Comparison of ENCODE assay signal across 23 cellular contexts in genomic region chr5:171434874-171435273, GRCh38. TPM values are rescaled to one million over a fixed set of nuclear protein-coding genes. Genes with fewer than 3 reads are reported as not detected.
DNase-seq lines count a peak whose midpoint lies in the region; ATAC-seq, FAIRE-seq and TF ChIP-seq lines count a peak whose summit lies in the region.
"Had no signal": no experiment of that assay in that cellular context is flagged by ENCODE, and none has a peak within 500 bp of the region (broad histone marks: within the 10 kb centered on the region; RNA-seq: fewer than 3 reads in every experiment).

No MANE protein-coding gene starts in this region.

- H3K4me3 ChIP-seq in H1 (ENCODE audit: extremely low read depth in 1 of 4, insufficient read depth in 2 of 4, low read depth in 3 of 4, low read length in 4 of 4) (no peak overlapping the region), neural progenitor cell (no peak overlapping the region), aorta (ENCODE audit: low read length in 2 of 2) (no peak overlapping the region), mesendoderm (ENCODE audit: low read length) (no peak overlapping the region)
- H3K4me3 ChIP-seq: A549; BLaER1 treated with 17β-estradiol and CSF1 and Interleukin-3, amounts not matched to agents 10 nM and 100 nM; GM12878; GM23338 had no signal

- H3K36me3 ChIP-seq in H1 (ENCODE audit: control insufficient read depth in 2 of 4, insufficient read depth in 4 of 4, low read length in 3 of 4): no peaks in the 10 kb centered on the region
- no peaks in the 10 kb centered on the region for H3K36me3 ChIP-seq in neural progenitor cell
- H3K36me3 ChIP-seq in aorta (ENCODE audit: control insufficient read depth in 1 of 2, insufficient read depth in 2 of 2, low read length in 1 of 2): no peaks in the 10 kb centered on the region
- no peaks in the 10 kb centered on the region for H3K36me3 ChIP-seq in mesendoderm (ENCODE audit: control insufficient read depth, insufficient read depth, low read length)
- H3K36me3 ChIP-seq: BE2C; BLaER1 treated with 17β-estradiol and CSF1 and Interleukin-3, amounts not matched to agents 10 nM and 100 nM had no signal

- peak overlapping the region; percentile 26; the same call in 1 of the 2 replicates for H3K14ac ChIP-seq in H9 (ENCODE audit: insufficient read depth, low read length)
- H3K14ac ChIP-seq in H1 (ENCODE audit: insufficient read length): no peak overlapping the region

- no peak overlapping the region for H3K56ac ChIP-seq in H9 (ENCODE audit: insufficient read length, low read depth, low read length)
- H3K56ac ChIP-seq in H1 (replicated peaks; ENCODE audit: insufficient read length, low read depth, low read length): no peak overlapping the region
- no peak overlapping the region for H3K56ac ChIP-seq in mesendoderm (ENCODE audit: low read length)

- no peak overlapping the region for H3T11ph ChIP-seq in H9 (ENCODE audit: low read length)

- H3K4me1 Mint-ChIP-seq in H9 (peaks cover 29 to 43% of the 10 kb centered on the region in 2 experiments), neural progenitor cell (peaks cover 26% of the 10 kb centered on the region)
- H3K4me1 Mint-ChIP-seq in CD4-positive, alpha-beta T cell (ENCODE audit: low read depth): no peaks in the 10 kb centered on the region
- H3K4me1 Mint-ChIP-seq: CD14-positive monocyte; CD4-positive, alpha-beta memory T cell had no signal

- FAIRE-seq in H1 (lab: Jason Lieb, UNC): no peak
- FAIRE-seq: A549, GM12878, H54 had no signal

- H3K36me3 Mint-ChIP-seq in H9 (ENCODE audit: insufficient read depth in 1 of 3, low read depth in 3 of 3) (peaks cover 0 to 3% (median 0%) of the 10 kb centered on the region in 3 experiments; a peak in 2 of 7 replicates), neural progenitor cell (no peaks in the 10 kb centered on the region)
- H3K36me3 Mint-ChIP-seq in CD4-positive, alpha-beta T cell (ENCODE audit: low read depth): no peaks in the 10 kb centered on the region
- H3K36me3 Mint-ChIP-seq: CD14-positive monocyte; CD4-positive, alpha-beta memory T cell had no signal

- H2AK5ac ChIP-seq in H9 (ENCODE audit: insufficient read length, low read length): no peak overlapping the region
- H2AK5ac ChIP-seq in H1 (ENCODE audit: low read depth, low read length): no peak overlapping the region; the same call in 1 of the 2 replicates
- H2AK5ac ChIP-seq in mesendoderm (ENCODE audit: low read length): no peak overlapping the region

- H3K79me2 ChIP-seq in H9 (ENCODE audit: insufficient read depth, low read length) (no peaks in the 10 kb centered on the region), H1 (ENCODE audit: control insufficient read depth in 1 of 2, insufficient read depth in 2 of 2, low read length in 2 of 2) (no peaks in the 10 kb centered on the region), neural progenitor cell (ENCODE audit: low read depth) (no peaks in the 10 kb centered on the region), mesendoderm (ENCODE audit: control insufficient read depth, insufficient read depth, low read length) (no peaks in the 10 kb centered on the region)

- CTCF ChIA-PET in H1 (lab: Charles Lee; ENCODE audit: partially characterized antibody): interaction anchor here (1.0 to 6.3 kb wide), 9 partner anchors 9 to 473 kb away, joined by 3 to 56 read pairs (median 4); partner anchors contain the start of gene FGF18
- CTCF ChIA-PET in CD4-positive, alpha-beta T cell (lab: Charles Lee): no interaction called here

- no peak overlapping the region for H2BK12ac ChIP-seq in H9 (ENCODE audit: insufficient read length, low read depth, low read length)
- no peak overlapping the region for H2BK12ac ChIP-seq in H1 (ENCODE audit: low read depth, low read length)

- H3K4me1 ChIP-seq in H9 (ENCODE audit: insufficient read depth, low read length): peaks cover 10% of the 10 kb centered on the region; the same call in 1 of the 2 replicates
- H3K4me1 ChIP-seq in H1 (replicated peaks in 1 of 4; ENCODE audit: control insufficient read depth in 3 of 4, insufficient read depth in 4 of 4, low read length in 3 of 4): peaks cover 0 to 30% (median 22%) of the 10 kb centered on the region in 4 experiments; a peak in 6 of 7 replicates
- H3K4me1 ChIP-seq in neural progenitor cell: peaks cover 13% of the 10 kb centered on the region
- no peaks in the 10 kb centered on the region for H3K4me1 ChIP-seq in aorta (ENCODE audit: control insufficient read depth in 1 of 2, insufficient read depth in 2 of 2, low read length in 2 of 2)
- peaks cover 4% of the 10 kb centered on the region for H3K4me1 ChIP-seq in mesendoderm (ENCODE audit: control insufficient read depth, low read depth, low read length)
- H3K4me1 ChIP-seq: A549; BE2C; BLaER1 treated with 17β-estradiol and CSF1 and Interleukin-3, amounts not matched to agents 10 nM and 100 nM had no signal

- no peak overlapping the region for H2BK5ac ChIP-seq in H9 (ENCODE audit: insufficient read length, low read length)
- no peak overlapping the region for H2BK5ac ChIP-seq in H1 (ENCODE audit: low read depth, low read length)
- H2BK5ac ChIP-seq in mesendoderm (ENCODE audit: low read length): no peak overlapping the region

- H3K9ac ChIP-seq in H9 (ENCODE audit: extremely low read depth, insufficient read length, low read length): no peak overlapping the region
- no peak overlapping the region for H3K9ac ChIP-seq in H1 (replicated peaks in 1 of 4; ENCODE audit: extremely low read depth in 1 of 4, low read depth in 3 of 4, low read length in 3 of 4)
- no peak overlapping the region for H3K9ac ChIP-seq in neural progenitor cell
- no peak overlapping the region for H3K9ac ChIP-seq in mesendoderm (ENCODE audit: low read length)
- H3K9ac ChIP-seq: BLaER1 treated with 17β-estradiol and CSF1 and Interleukin-3, amounts not matched to agents 10 nM and 100 nM had no signal

- no peaks in the 10 kb centered on the region for H3F3A ChIP-seq in neural progenitor cell (ENCODE audit: low read depth)

- H4K20me1 ChIP-seq in H9 (ENCODE audit: control insufficient read depth, insufficient read depth, insufficient read length) (no peaks in the 10 kb centered on the region), H1 (replicated peaks in 1 of 2; ENCODE audit: control insufficient read depth in 1 of 2, insufficient read depth in 2 of 2, low read length in 2 of 2) (no peaks in the 10 kb centered on the region), neural progenitor cell (ENCODE audit: low read depth) (no peaks in the 10 kb centered on the region)

- no peak overlapping the region for H3K4me2 ChIP-seq in H9 (ENCODE audit: insufficient read depth, insufficient read length, low read length)
- H3K4me2 ChIP-seq in H1 (ENCODE audit: insufficient read depth in 1 of 2, low read depth in 2 of 2, low read length in 2 of 2): no peak overlapping the region
- H3K4me2 ChIP-seq in neural progenitor cell: no peak overlapping the region
- H3K4me2 ChIP-seq in mesendoderm (ENCODE audit: low read length): no peak overlapping the region
- H3K4me2 ChIP-seq: A549; BLaER1 treated with 17β-estradiol and CSF1 and Interleukin-3, amounts not matched to agents 10 nM and 100 nM; GM23338 had no signal

- H2AFZ ChIP-seq in H9 (ENCODE audit: low read length) (no peak overlapping the region), H1 (ENCODE audit: low read length) (no peak overlapping the region), neural progenitor cell (replicated peaks) (no peak overlapping the region)
- H2AFZ ChIP-seq: GM23338 had no signal

- TF ChIP-seq CTCF in H9 (conservative IDR thresholded peaks at IDR 0.05) (no peak), H1 (IDR thresholded peaks at IDR 0.05; ENCODE audit: control extremely low read depth in 1 of 3, insufficient read depth in 1 of 3, low read depth in 1 of 3, low read length in 3 of 3) (no peak), neural progenitor cell (IDR thresholded peaks at IDR 0.05) (no peak)
- no peak for TF ChIP-seq CTCF in CD4-positive, alpha-beta T cell (IDR thresholded peaks at IDR 0.05)

- POLR2A ChIA-PET in H1 (lab: Charles Lee; ENCODE audit: partially characterized antibody): interaction anchor here (1.1 to 1.3 kb wide), 2 partner anchors 14 to 46 kb away, joined by 4 to 5 read pairs; no protein-coding TSS in a partner anchor
- POLR2A ChIA-PET in CD4-positive, alpha-beta T cell (lab: Charles Lee): no interaction called here

- TF ChIP-seq EP300 in H1 (IDR thresholded peaks at IDR 0.05; ENCODE audit: borderline replicate concordance in 1 of 2, low read depth in 2 of 2, low read length in 2 of 2): no peak

- H3K9me3 ChIP-seq in H9 (ENCODE audit: control insufficient read depth, low read depth, low read length) (no peaks in the 10 kb centered on the region), H1 (ENCODE audit: insufficient read depth in 2 of 2, low read depth in 1 of 2, low read length in 1 of 2) (no peaks in the 10 kb centered on the region), neural progenitor cell (ENCODE audit: low read depth) (no peaks in the 10 kb centered on the region), aorta (ENCODE audit: control insufficient read depth, low read length) (no peaks in the 10 kb centered on the region)
- H3K9me3 ChIP-seq in CD4-positive, alpha-beta T cell (ENCODE audit: control insufficient read depth, low read length): no peaks in the 10 kb centered on the region
- H3K9me3 ChIP-seq: A549; BE2C; BLaER1 treated with 17β-estradiol and CSF1 and Interleukin-3, amounts not matched to agents 10 nM and 100 nM had no signal

- no peak overlapping the region for H3K18ac ChIP-seq in H9 (ENCODE audit: insufficient read length, low read depth, low read length)
- peak overlapping the region; percentile 32; the same call in 1 of the 2 replicates for H3K18ac ChIP-seq in H1 (ENCODE audit: extremely low read depth, low read length)
- no peak overlapping the region for H3K18ac ChIP-seq in mesendoderm (ENCODE audit: low read length)

- H3K79me1 ChIP-seq in H9 (ENCODE audit: insufficient read depth, low read depth, low read length, poor library complexity, severe bottlenecking) (no peaks in the 10 kb centered on the region), H1 (ENCODE audit: low read depth, low read length) (no peaks in the 10 kb centered on the region), mesendoderm (ENCODE audit: low read length) (no peaks in the 10 kb centered on the region)

- intact Hi-C loops in aorta (cut with DNase I): no loop called here
- intact Hi-C loops in CD4-positive, alpha-beta T cell (cut with DNase I, micrococcal nuclease): no loop called here

- H3K9me3 Mint-ChIP-seq in H9 (no peaks in the 10 kb centered on the region), neural progenitor cell (no peaks in the 10 kb centered on the region)
- no peaks in the 10 kb centered on the region for H3K9me3 Mint-ChIP-seq in CD4-positive, alpha-beta T cell
- H3K9me3 Mint-ChIP-seq: CD4-positive, alpha-beta memory T cell; GM23338 had no signal

- H2BK20ac ChIP-seq in H9 (ENCODE audit: low read depth, low read length, poor library complexity, severe bottlenecking) (no peak overlapping the region), H1 (ENCODE audit: low read length) (no peak overlapping the region)

- TF ChIP-seq RAD21 in H1 (IDR thresholded peaks at IDR 0.05 in 1 of 2, conservative IDR thresholded peaks at IDR 0.05 in 1 of 2; ENCODE audit: low read depth in 2 of 2, low read length in 2 of 2): no peak

- WGBS in H9 (ENCODE audit: extremely low coverage, insufficient read length, low lambda C conversion rate): no CpG with 5 or more reads among the region's 4 CpGs
- WGBS in H1 (ENCODE audit: extremely low coverage in 1 of 2, insufficient coverage in 1 of 2, insufficient read length in 1 of 2, insufficient replicate concordance in 2 of 2, low coverage in 1 of 2, low lambda C conversion rate in 2 of 2, missing lambda C conversion rate in 1 of 2), 2 experiments: 90% methylated on average over 4 of the region's 4 CpGs; no CpG with 5 or more reads in 1 of the 2 experiments
- 93 to 96% methylated on average over 4 of the region's 4 CpGs for WGBS in aorta, 2 donors
- no CpG with 5 or more reads among the region's 4 CpGs for WGBS in mesendoderm (ENCODE audit: extremely low coverage, insufficient coverage, low lambda C conversion rate)

- H3K27ac ChIP-seq in H9 (ENCODE audit: insufficient read length, low read depth, low read length): no peak overlapping the region
- no peak overlapping the region for H3K27ac ChIP-seq in H1 (ENCODE audit: low read depth, low read length)
- H3K27ac ChIP-seq in neural progenitor cell: no peak overlapping the region
- H3K27ac ChIP-seq in aorta (ENCODE audit: low read depth in 1 of 2, low read length in 2 of 2): no peak overlapping the region
- no peak overlapping the region for H3K27ac ChIP-seq in mesendoderm (ENCODE audit: low read depth, low read length)
- no peak overlapping the region for H3K27ac ChIP-seq in CD4-positive, alpha-beta T cell (ENCODE audit: low read depth, low read length)
- H3K27ac ChIP-seq: A549; BLaER1 treated with 17β-estradiol and CSF1 and Interleukin-3, amounts not matched to agents 10 nM and 100 nM had no signal

- no peak overlapping the region for H4K5ac ChIP-seq in H9 (ENCODE audit: insufficient read length, low read depth, low read length)
- no peak overlapping the region for H4K5ac ChIP-seq in H1 (ENCODE audit: insufficient read length, low read depth, low read length)
- no peak overlapping the region for H4K5ac ChIP-seq in mesendoderm (ENCODE audit: low read length)

- H3K23ac ChIP-seq in H9 (ENCODE audit: insufficient read length, low read depth, low read length): no peak overlapping the region
- H3K23ac ChIP-seq in H1 (ENCODE audit: insufficient read length): no peak overlapping the region
- no peak overlapping the region for H3K23ac ChIP-seq in mesendoderm (ENCODE audit: low read length)

- H3K27me3 Mint-ChIP-seq in H9 (ENCODE audit: low read depth): no peaks in the 10 kb centered on the region; the same call in 1 of the 2 replicates
- peaks cover 10% of the 10 kb centered on the region for H3K27me3 Mint-ChIP-seq in neural progenitor cell (ENCODE audit: insufficient read depth, low read depth)
- no peaks in the 10 kb centered on the region for H3K27me3 Mint-ChIP-seq in CD4-positive, alpha-beta T cell
- H3K27me3 Mint-ChIP-seq: CD4-positive, alpha-beta memory T cell had no signal

- H3K4me3 Mint-ChIP-seq in H9 (no peak overlapping the region), neural progenitor cell (no peak overlapping the region)
- no peak overlapping the region for H3K4me3 Mint-ChIP-seq in CD4-positive, alpha-beta T cell
- H3K4me3 Mint-ChIP-seq: CD14-positive monocyte; CD4-positive, alpha-beta memory T cell; GM23338 had no signal

- H3K4ac ChIP-seq in H9 (ENCODE audit: low read depth, low read length) (no peak overlapping the region), H1 (replicated peaks; ENCODE audit: insufficient read length, low read depth, low read length) (no peak overlapping the region), mesendoderm (ENCODE audit: low read depth, low read length) (no peak overlapping the region)

- no peak overlapping the region for H4K8ac ChIP-seq in H9 (replicated peaks; ENCODE audit: insufficient read length, low read depth, low read length)
- H4K8ac ChIP-seq in H1 (ENCODE audit: extremely low read depth, insufficient read depth, low read length): no peak overlapping the region
- no peak overlapping the region for H4K8ac ChIP-seq in mesendoderm (ENCODE audit: low read depth, low read length)

- ATAC-seq in aorta (ENCODE audit: low FRiP score): no peak
- ATAC-seq in CD4-positive, alpha-beta T cell (ENCODE audit: poor library complexity): no peak
- ATAC-seq: GM12878 had no signal

- H4K91ac ChIP-seq in H9 (ENCODE audit: insufficient read length, low read depth, low read length): no peak overlapping the region
- no peak overlapping the region for H4K91ac ChIP-seq in H1 (replicated peaks; ENCODE audit: insufficient read length, low read length)

- H2BK120ac ChIP-seq in H9 (ENCODE audit: low read depth, low read length, poor library complexity, severe bottlenecking) (no peak overlapping the region), H1 (replicated peaks; ENCODE audit: low read depth, low read length) (no peak overlapping the region), mesendoderm (ENCODE audit: low read depth, low read length) (no peak overlapping the region)

- no peak for TF ChIP-seq POLR2A in H1 (IDR thresholded peaks at IDR 0.05; ENCODE audit: control extremely low read depth in 1 of 2, low read depth in 2 of 2, low read length in 2 of 2)

- H3K23me2 ChIP-seq in H9 (ENCODE audit: insufficient read length, low read depth, low read length, poor library complexity, severe bottlenecking) (no peaks in the 10 kb centered on the region), H1 (ENCODE audit: low read depth, low read length) (no peaks in the 10 kb centered on the region; the same call in 1 of the 2 replicates)

- no peaks in the 10 kb centered on the region for H3K27me3 ChIP-seq in H9 (ENCODE audit: insufficient read depth, low read length)
- no peaks in the 10 kb centered on the region for H3K27me3 ChIP-seq in H1 (replicated peaks in 1 of 4; ENCODE audit: control insufficient read depth in 3 of 4, extremely low read depth in 1 of 4, insufficient read depth in 3 of 4, low read length in 3 of 4)
- no peaks in the 10 kb centered on the region for H3K27me3 ChIP-seq in neural progenitor cell
- H3K27me3 ChIP-seq in aorta (ENCODE audit: control insufficient read depth in 1 of 2, insufficient read depth in 2 of 2, low read length in 1 of 2): no peaks in the 10 kb centered on the region
- no peaks in the 10 kb centered on the region for H3K27me3 ChIP-seq in mesendoderm (ENCODE audit: insufficient read depth, low read length, poor library complexity)
- H3K27me3 ChIP-seq in CD4-positive, alpha-beta T cell (ENCODE audit: control insufficient read depth, insufficient read depth, low read length): no peaks in the 10 kb centered on the region
- H3K27me3 ChIP-seq: BE2C; BLaER1 treated with 17β-estradiol and CSF1 and Interleukin-3, amounts not matched to agents 10 nM and 100 nM had no signal

- H3K27ac Mint-ChIP-seq in H9: no peak overlapping the region; a peak in 1 of 7 replicates
- H3K27ac Mint-ChIP-seq in neural progenitor cell: peak overlapping the region; percentile 57
- no peak overlapping the region for H3K27ac Mint-ChIP-seq in CD4-positive, alpha-beta T cell
- H3K27ac Mint-ChIP-seq: CD14-positive monocyte, GM23338 had no signal

- H2BK15ac ChIP-seq in H9 (ENCODE audit: low read depth, low read length): no peak overlapping the region
- H2BK15ac ChIP-seq in H1 (ENCODE audit: low read length): no peak overlapping the region
- H2BK15ac ChIP-seq in mesendoderm (replicated peaks; ENCODE audit: low read depth): no peak overlapping the region

- DNase-seq in H9: no peak
- no peak for DNase-seq in H1 (ENCODE audit: low read depth in 1 of 2, low spot score in 2 of 2)
- DNase-seq in neural progenitor cell (ENCODE audit: low spot score): no peak
- DNase-seq in aorta: peak; percentile 14 to 38
- no peak for DNase-seq in mesendoderm
- DNase-seq in CD4-positive, alpha-beta T cell: no peak
- DNase-seq in DMS153 (lab: John Stamatoyannopoulos, UW): no peak
- DNase-seq: 8988T; ACHN; AML-193; BE2C; Calu3; CD4-positive, alpha-beta memory T cell; COR-L47; DND-41; GDM1; HCEC 1CT had no signal

RNA-seq across cellular contexts. Expression of gene FGF18, which starts 15.4 kb away (rescaled TPM):
- total RNA-seq in H9 (2021) (0.94 and 1.3 TPM in 2 replicates), neural progenitor cell (ENCODE audit: low replicate concordance) (0.06 and 0.22 TPM in 2 replicates), aorta (10 to 100 TPM in 1 of 2 donors, 1 to 10 TPM in 1; 2.9 to 15.2 TPM)
- total RNA-seq in H1 (2021; fragmentation: NEBNext Ultra II Directional; extraction: Animal tissue kit (Norgen Biotek cat#: 25700)): 0.63 and 1.3 TPM in 2 replicates
- polyA plus RNA-seq in H1 (2011; rRNA removed) (0.54 and 0.64 TPM in 2 replicates), aorta (1 to 10 TPM in 1 of 2 donors, not detected in 1; 2.1 TPM)
- polyA plus RNA-seq in H1 (2011; cell fraction: cytosol; rRNA removed): 0.49 TPM
- polyA plus RNA-seq in H1 (2011; cell fraction: nucleus; rRNA removed): 0.76 TPM
- 0.32 to 0.57 TPM (median 0.39 TPM) in 4 replicates for polyA plus RNA-seq in H1 (2012, experiment 1 of 2)
- polyA plus RNA-seq in H1 (2012, experiment 2 of 2): 0.49 TPM
- polyA plus RNA-seq in H1 (2013, experiment 1 of 2): 1.4 TPM
- 1.3 TPM for polyA plus RNA-seq in H1 (2013, experiment 2 of 2)
- polyA minus RNA-seq in H1 (2011; rRNA and poly(A)+ RNA removed): 0.22 TPM in 1 of 2 replicates, not detected in the other
- polyA minus RNA-seq in H1 (2011; cell fraction: cytosol; rRNA and poly(A)+ RNA removed): 0.73 TPM
- not detected for polyA minus RNA-seq in H1 (2011; cell fraction: nucleus; rRNA and poly(A)+ RNA removed)
- polyA plus RNA-seq in mesendoderm (2013, experiment 1 of 2): 2.2 TPM
- 2.8 TPM for polyA plus RNA-seq in mesendoderm (2013, experiment 2 of 2)
- under 1 TPM; 0.31 to 0.33 TPM for total RNA-seq in CD4-positive, alpha-beta T cell
- polyA plus RNA-seq: CD14-positive monocyte had no signal

RNA-seq across cellular contexts. Expression of gene NPM1, which starts 47.2 kb away (rescaled TPM):
- total RNA-seq in H9 (2021): 3,020 and 3,122 TPM in 2 replicates
- 4,042 and 4,211 TPM in 2 replicates for total RNA-seq in H1 (2021; fragmentation: NEBNext Ultra II Directional; extraction: Animal tissue kit (Norgen Biotek cat#: 25700))
- polyA plus RNA-seq in H1 (2011; rRNA removed): 2,182 and 2,865 TPM in 2 replicates
- polyA plus RNA-seq in H1 (2011; cell fraction: cytosol; rRNA removed): 2,969 TPM
- polyA plus RNA-seq in H1 (2011; cell fraction: nucleus; rRNA removed): 1,346 TPM
- 3,982 to 7,380 TPM (median 6,139 TPM) in 4 replicates for polyA plus RNA-seq in H1 (2012, experiment 1 of 2)
- 312 TPM for polyA plus RNA-seq in H1 (2012, experiment 2 of 2)
- 3,410 TPM for polyA plus RNA-seq in H1 (2013, experiment 1 of 2)
- polyA plus RNA-seq in H1 (2013, experiment 2 of 2): 3,424 TPM
- 2,157 and 2,667 TPM in 2 replicates for polyA minus RNA-seq in H1 (2011; rRNA and poly(A)+ RNA removed)
- polyA minus RNA-seq in H1 (2011; cell fraction: cytosol; rRNA and poly(A)+ RNA removed): 5,713 TPM
- polyA minus RNA-seq in H1 (2011; cell fraction: nucleus; rRNA and poly(A)+ RNA removed): 2,033 TPM
- 2,155 and 3,685 TPM in 2 replicates for total RNA-seq in neural progenitor cell (ENCODE audit: low replicate concordance)
- 100 to 1,000 TPM; 496 to 519 TPM for total RNA-seq in aorta
- 1,000 to 10,000 TPM; 1,947 to 4,113 TPM for polyA plus RNA-seq in aorta
- polyA plus RNA-seq in mesendoderm (2013, experiment 1 of 2): 4,670 TPM
- 4,303 TPM for polyA plus RNA-seq in mesendoderm (2013, experiment 2 of 2)
- 1,000 to 10,000 TPM; 1,243 to 1,379 TPM for total RNA-seq in CD4-positive, alpha-beta T cell

Comparison
In these comparisons a context has a peak if more than half of its experiments do, and no peak if none do; other contexts are left out.
1. DNase-seq: peak in aorta (2 of 2); none in H9 (single experiment), H1 (0 of 2), neural progenitor cell (single experiment), mesendoderm (single experiment), CD4-positive, alpha-beta T cell (0 of 10) and DMS153 (single experiment).